18 cellular contexts compared by ENCODE assay signal in genomic region chr17:47310186-47310733, GRCh38. TPM values are rescaled to one million over a fixed set of nuclear protein-coding genes. Genes with fewer than 3 reads are reported as not detected.
"Had no signal": no experiment of that assay in that cellular context is flagged by ENCODE, and none has a peak within 500 bp of the region (broad histone marks: within the 10 kb centered on the region; RNA-seq: fewer than 3 reads in every experiment).

No MANE protein-coding gene starts in this region.

- H3K4me3 ChIP-seq: heart left ventricle, right atrium auricular region, skin epidermis, stomach, transverse colon had no signal

- DNase-seq: activated CD4-positive, alpha-beta T cell treated with anti-CD3 and anti-CD28 coated beads for 4 hours; activated CD8-positive, alpha-beta memory T cell treated with anti-CD3 and anti-CD28 coated beads, Interleukin-2, amount 50 U/mL, for 4 hours; activated CD8-positive, alpha-beta T cell treated with anti-CD3 and anti-CD28 coated beads for 36 hours; activated naive CD8-positive, alpha-beta T cell treated with anti-CD3 and anti-CD28 coated beads, Interleukin-2, amount 10 ng/mL, durations not matched to agents 7 days and 5 days; anterior cingulate cortex; foreskin melanocyte; heart left ventricle; left ventricle myocardium superior; posterior cingulate gyrus; stimulated activated CD4-positive, alpha-beta T cell treated with anti-CD3 and anti-CD28 coated beads, Interleukin-4, amount 100 ng/mL, for 4 hours; stomach; T1000; transverse colon had no signal

- H3K4me3 Mint-ChIP-seq: activated CD8-positive, alpha-beta T cell treated with anti-CD3 and anti-CD28 coated beads for 36 hours; activated naive CD8-positive, alpha-beta T cell treated with anti-CD3 and anti-CD28 coated beads, Interleukin-2, amount 10 ng/mL, durations not matched to agents 7 days and 5 days had no signal

- H3K9me3 Mint-ChIP-seq: activated CD8-positive, alpha-beta T cell treated with anti-CD3 and anti-CD28 coated beads for 36 hours; activated naive CD8-positive, alpha-beta T cell treated with anti-CD3 and anti-CD28 coated beads, Interleukin-2, amount 10 ng/mL, durations not matched to agents 7 days and 5 days had no signal

- H3K27me3 ChIP-seq: heart left ventricle, neutrophil, right atrium auricular region, stomach, transverse colon had no signal

- H3K27ac Mint-ChIP-seq: activated CD8-positive, alpha-beta T cell treated with anti-CD3 and anti-CD28 coated beads for 36 hours; activated naive CD8-positive, alpha-beta T cell treated with anti-CD3 and anti-CD28 coated beads, Interleukin-2, amount 10 ng/mL, durations not matched to agents 7 days and 5 days had no signal

- H3K27me3 Mint-ChIP-seq: activated CD8-positive, alpha-beta T cell treated with anti-CD3 and anti-CD28 coated beads for 36 hours; activated naive CD8-positive, alpha-beta T cell treated with anti-CD3 and anti-CD28 coated beads, Interleukin-2, amount 10 ng/mL, durations not matched to agents 7 days and 5 days had no signal

- ATAC-seq: activated CD8-positive, alpha-beta T cell treated with anti-CD3 and anti-CD28 coated beads for 36 hours; heart left ventricle; left ventricle myocardium superior had no signal

- H3K36me3 ChIP-seq: neutrophil, transverse colon had no signal

- H3K36me3 Mint-ChIP-seq: activated naive CD8-positive, alpha-beta T cell treated with anti-CD3 and anti-CD28 coated beads, Interleukin-2, amount 10 ng/mL, durations not matched to agents 7 days and 5 days had no signal

- H3K27ac ChIP-seq: heart left ventricle, neutrophil, right atrium auricular region, skin epidermis, stomach, transverse colon, VCaP had no signal

RNA-seq across cellular contexts. Expression of gene ITGB3, which starts 56.6 kb away (rescaled TPM):
- total RNA-seq: activated CD8-positive, alpha-beta T cell treated with anti-CD3 and anti-CD28 coated beads for 36 hours had no signal
- polyA plus RNA-seq: keratinocyte had no signal
